ENCODE assay signal across 8 cellular contexts in the genomic region with DNA sequence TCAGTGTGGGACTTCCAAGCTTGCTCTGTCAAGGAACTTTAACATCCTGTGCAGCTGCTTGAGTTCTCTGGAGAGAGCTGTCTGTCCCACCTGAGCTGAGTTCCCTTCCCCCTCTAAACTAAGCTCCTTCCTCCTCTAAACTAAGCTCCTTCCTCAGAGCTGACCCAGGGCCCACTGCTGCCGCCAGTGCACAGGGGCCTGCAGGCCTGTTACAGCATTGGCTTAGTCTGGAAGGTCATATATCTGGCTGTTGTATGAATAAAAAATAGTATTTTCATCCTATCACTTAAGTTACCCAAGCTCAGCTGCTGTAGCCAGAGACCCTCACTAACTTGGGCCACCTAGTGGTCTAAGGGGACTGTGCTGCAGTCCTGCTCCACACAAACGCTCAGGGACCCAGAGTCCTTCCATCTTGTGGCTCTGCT.
DNase-seq lines count a peak whose midpoint lies in the region; ATAC-seq and TF ChIP-seq lines count a peak whose summit lies in the region.

No MANE protein-coding gene starts in this region.

- TF ChIP-seq CTCF in AG04449 (IDR thresholded peaks at IDR 0.05; ENCODE audit: insufficient read depth, low read length, missing control alignments) (peak; percentile 14), WERI-Rb-1 (IDR thresholded peaks at IDR 0.05; ENCODE audit: low read depth, low read length) (peak; percentile 68)

- ATAC-seq in left lobe of liver: peak; percentile 33
- ATAC-seq in HG03196 (IDR thresholded peaks at IDR 0.05; ENCODE audit: unreplicated experiment): no peak

- H3K4me3 ChIP-seq in AG04449 (ENCODE audit: low read depth, low read length): no peak overlapping the region
- H3K4me3 ChIP-seq in WERI-Rb-1 (ENCODE audit: low read depth, low read length): peak overlapping the region; percentile 21

- DNase-seq in AG04449 (ENCODE audit: low read depth, low spot score) (no peak), HEK293T (ENCODE audit: extremely low spot score) (peak; percentile 65), WERI-Rb-1 (peak; percentile 68), left lobe of liver (ENCODE audit: low spot score) (no peak), NCI-H226 (no peak), AG08395 (ENCODE audit: low spot score) (no peak)
- DNase-seq in activated naive CD4-positive, alpha-beta T cell (lab: John Stamatoyannopoulos, UW): no peak

- H3K27me3 ChIP-seq in WERI-Rb-1 (ENCODE audit: insufficient read depth, low read depth, severe bottlenecking): no peaks in the 10 kb centered on the region

- POLR2A ChIA-PET in AG04449 (lab: Yijun Ruan, JAX) (interaction anchor here (1.3 to 1.8 kb wide), 2 partner anchors 9 to 41 kb away, joined by 6 to 7 read pairs; no protein-coding TSS in a partner anchor), HEK293T (lab: Yijun Ruan, JAX) (interaction anchor here (1.1 to 1.3 kb wide), 2 partner anchors 11 to 101 kb away, joined by 3 to 4 read pairs; no protein-coding TSS in a partner anchor)

- no peaks in the 10 kb centered on the region for H3K9me3 ChIP-seq in WERI-Rb-1 (ENCODE audit: severe bottlenecking)

- CTCF ChIA-PET in AG04449 (lab: Yijun Ruan, JAX) (interaction anchor here (1.0 to 2.3 kb wide), 8 partner anchors 8 to 356 kb away, joined by 3 to 16 read pairs (median 6); partner anchors contain the start of genes DNTTIP2 and GCLM), HEK293T (lab: Yijun Ruan, JAX) (interaction anchor here (0.5 to 1.9 kb wide), 8 partner anchors 10 to 642 kb away, joined by 3 to 7 read pairs (median 4); no protein-coding TSS in a partner anchor)

- H3K36me3 ChIP-seq in WERI-Rb-1: no peaks in the 10 kb centered on the region

- H3K27ac ChIP-seq in WERI-Rb-1: peak overlapping the region; percentile 95

TF ChIP-seq in HEK293T, 16 proteins besides CTCF, POLR2A, EP300 and RAD21:
- TF ChIP-seq CTBP1 (IDR thresholded peaks at IDR 0.05; ENCODE audit: borderline replicate concordance) (no peak), SUZ12 (IDR thresholded peaks at IDR 0.05) (no peak), FOXA1 (IDR thresholded peaks at IDR 0.05) (no peak), FOXM1 (IDR thresholded peaks at IDR 0.05; ENCODE audit: borderline replicate concordance) (no peak), L3MBTL2 (conservative IDR thresholded peaks at IDR 0.05) (no peak), ARNT (IDR thresholded peaks at IDR 0.05) (no peak), SP1 (IDR thresholded peaks at IDR 0.05) (no peak), BHLHE40 (IDR thresholded peaks at IDR 0.05; ENCODE audit: borderline replicate concordance) (no peak), LEF1 (IDR thresholded peaks at IDR 0.05; ENCODE audit: borderline replicate concordance) (no peak), HDGF (IDR thresholded peaks at IDR 0.05; ENCODE audit: borderline replicate concordance) (no peak), ELF4 (IDR thresholded peaks at IDR 0.05) (no peak), NFRKB (IDR thresholded peaks at IDR 0.05) (no peak), TARDBP (IDR thresholded peaks at IDR 0.05) (no peak), FOXK2 (IDR thresholded peaks at IDR 0.05) (no peak)
- TF ChIP-seq, protein P1, sequence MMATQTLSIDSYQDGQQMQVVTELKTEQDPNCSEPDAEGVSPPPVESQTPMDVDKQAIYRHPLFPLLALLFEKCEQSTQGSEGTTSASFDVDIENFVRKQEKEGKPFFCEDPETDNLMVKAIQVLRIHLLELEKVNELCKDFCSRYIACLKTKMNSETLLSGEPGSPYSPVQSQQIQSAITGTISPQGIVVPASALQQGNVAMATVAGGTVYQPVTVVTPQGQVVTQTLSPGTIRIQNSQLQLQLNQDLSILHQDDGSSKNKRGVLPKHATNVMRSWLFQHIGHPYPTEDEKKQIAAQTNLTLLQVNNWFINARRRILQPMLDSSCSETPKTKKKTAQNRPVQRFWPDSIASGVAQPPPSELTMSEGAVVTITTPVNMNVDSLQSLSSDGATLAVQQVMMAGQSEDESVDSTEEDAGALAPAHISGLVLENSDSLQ (IDR thresholded peaks at IDR 0.05): no peak

Comparison
In these comparisons a context has a peak if more than half of its experiments do, and no peak if none do; other contexts are left out.
1. DNase-seq: peak in HEK293T (single experiment) and WERI-Rb-1 (single experiment); none in AG04449 (single experiment), left lobe of liver (single experiment), activated naive CD4-positive, alpha-beta T cell (0 of 4), NCI-H226 (single experiment) and AG08395 (single experiment).